Comparison of ENCODE assay signal across 1 cellular context in genomic region chr6:86619428-86619827, GRCh38.
"Had no signal": no experiment of that assay in that cellular context is flagged by ENCODE, and none has a peak within 500 bp of the region (broad histone marks: within the 10 kb centered on the region; RNA-seq: fewer than 3 reads in every experiment).

No MANE protein-coding gene starts in this region.

- H3K36me3 ChIP-seq: MG63 had no signal

- H3K4me3 ChIP-seq: MG63 had no signal

- H3K9me3 ChIP-seq: MG63 had no signal
